Comparison of ENCODE assay signal across 8 cellular contexts in genomic region chr7:157139142-157140117, GRCh38. TPM values are rescaled to one million over a fixed set of nuclear protein-coding genes. Genes with fewer than 3 reads are reported as not detected.
A peak's percentile ranks its signal among the peaks of the same experiment; 100 is the strongest.
DNase-seq lines count a peak whose midpoint lies in the region; ATAC-seq and TF ChIP-seq lines count a peak whose summit lies in the region.

No MANE protein-coding gene starts in this region.

- peaks cover 50% of the 10 kb centered on the region for H3K36me3 Mint-ChIP-seq in Calu3 (ENCODE audit: insufficient read depth, unreplicated experiment)

- H3K4me1 Mint-ChIP-seq in Calu3 (ENCODE audit: low read depth, unreplicated experiment) = peaks cover 53% of the 10 kb centered on the region

- H3K36me3 ChIP-seq in KOPT-K1 (ENCODE audit: insufficient read depth, low read length) (peaks cover 41% of the 10 kb centered on the region), esophagus muscularis mucosa (peaks cover 0 to 18% (median 9%) of the 10 kb centered on the region in 4 donors), neuron (ENCODE audit: insufficient read depth, low read length) (peaks cover 18% of the 10 kb centered on the region), thymus (ENCODE audit: control insufficient read depth, insufficient read depth) (peaks cover 11% of the 10 kb centered on the region)

- no peak for TF ChIP-seq EP300 in esophagus muscularis mucosa (IDR thresholded peaks at IDR 0.05)

- BruUV-seq in Calu3 (replicated peaks; lab: Mats Ljungman, UMichigan) = no TSS peak

- TF ChIP-seq CTCF in Calu3 (IDR thresholded peaks at IDR 0.05; ENCODE audit: unreplicated experiment) (no peak), esophagus muscularis mucosa (IDR thresholded peaks at IDR 0.05) (no peak)

- intact Hi-C loops in Calu3 (cut with micrococcal nuclease; ENCODE audit: unreplicated experiment) = loop anchor here (5.0 kb wide), 2 partner anchors 112 to 132 kb away; no protein-coding TSS in a partner anchor
- intact Hi-C loops in esophagus muscularis mucosa (cut with DNase I) = loop anchor here (10.0 kb wide), 1 partner anchor 245 kb away; the partner anchor contains the start of gene LMBR1

- no peaks in the 10 kb centered on the region for H3K9me3 Mint-ChIP-seq in Calu3 (ENCODE audit: low read depth, unreplicated experiment)

- no peak for TF ChIP-seq POLR2A in esophagus muscularis mucosa (IDR thresholded peaks at IDR 0.05; ENCODE audit: low read depth)

- H3K27me3 Mint-ChIP-seq in Calu3 (ENCODE audit: unreplicated experiment) = no peaks in the 10 kb centered on the region

- H3K4me1 ChIP-seq in esophagus muscularis mucosa (peaks cover 22 to 50% (median 43%) of the 10 kb centered on the region in 4 donors), neuron (ENCODE audit: insufficient read depth, low read length) (peaks cover 18% of the 10 kb centered on the region), thymus (ENCODE audit: control insufficient read depth, insufficient read depth, low read length) (peaks cover 14% of the 10 kb centered on the region)

- peak; percentile 49 for ATAC-seq in GM21619 (IDR thresholded peaks at IDR 0.05; ENCODE audit: unreplicated experiment)

- H3K4me3 ChIP-seq in esophagus muscularis mucosa (peak overlapping the region; percentile 68 to 84 (median 80)), neuron (ENCODE audit: low read length) (peak overlapping the region; percentile 92), thymus (ENCODE audit: low read length) (peak overlapping the region; percentile 85)

- peak overlapping the region; percentile 84 for H3K4me3 Mint-ChIP-seq in Calu3 (ENCODE audit: low read depth, unreplicated experiment)

- H3K27ac Mint-ChIP-seq in Calu3 (ENCODE audit: unreplicated experiment) = peak overlapping the region; percentile 63

- H3K27ac ChIP-seq in KOPT-K1 (ENCODE audit: low read depth, low read length, poor library complexity, severe bottlenecking) (peak overlapping the region; percentile 63), esophagus muscularis mucosa (replicated peaks in 1 of 4) (peak overlapping the region; percentile 92 to 93 (median 92)), thymus (ENCODE audit: low read depth) (peak overlapping the region; percentile 97)

- H3K27me3 ChIP-seq in esophagus muscularis mucosa (no peaks in the 10 kb centered on the region), neuron (ENCODE audit: insufficient read depth, low read length) (no peaks in the 10 kb centered on the region), thymus (ENCODE audit: control insufficient read depth, insufficient read depth) (no peaks in the 10 kb centered on the region)

- H2AFZ ChIP-seq in neuron (ENCODE audit: low read depth, low read length) = no peak overlapping the region

- H3K9me3 ChIP-seq in KOPT-K1 (ENCODE audit: insufficient read depth, low read length, poor library complexity, severe bottlenecking) = no peaks in the 10 kb centered on the region
- no peaks in the 10 kb centered on the region for H3K9me3 ChIP-seq in esophagus muscularis mucosa
- no peaks in the 10 kb centered on the region for H3K9me3 ChIP-seq in neuron (ENCODE audit: low read length)
- H3K9me3 ChIP-seq in thymus (ENCODE audit: control insufficient read depth) = no peaks in the 10 kb centered on the region

- DNase-seq in Calu3 = peak; percentile 33
- peak; percentile 75 for DNase-seq in activated CD8-positive, alpha-beta memory T cell treated with anti-CD3 and anti-CD28 coated beads, Interleukin-2, amount 50 U/mL, for 48 hours
- no peak for DNase-seq in esophagus muscularis mucosa (ENCODE audit: extremely low spot score)
- DNase-seq in NOMO-1 (lab: John Stamatoyannopoulos, UW; ENCODE audit: unreplicated experiment in 2 of 2) = no peak

- CTCF ChIA-PET in Calu3 (lab: Charles Lee) = no interaction called here

- 11% methylated on average over 19 of the region's 83 CpGs for WGBS in esophagus muscularis mucosa
- 4% methylated on average over 83 of the region's 83 CpGs for WGBS in thymus

RNA-seq across cellular contexts. Expression of gene UBE3C, which starts 0.7 kb away (rescaled TPM):
- 79.9 and 81.1 TPM in 2 replicates for total RNA-seq in Calu3 (2022)
- total RNA-seq in esophagus muscularis mucosa = 10 to 100 TPM; 66.1 to 93.3 (median 85.5) TPM
- 19.6 TPM for polyA plus RNA-seq in thymus

Comparison
In these comparisons a context has a peak if more than half of its experiments do, and no peak if none do; other contexts are left out.
1. DNase-seq: peak in Calu3 (single experiment) and activated CD8-positive, alpha-beta memory T cell treated with anti-CD3 and anti-CD28 coated beads, Interleukin-2, amount 50 U/mL, for 48 hours (single experiment); none in esophagus muscularis mucosa (single experiment) and NOMO-1 (0 of 2).
2. Peak in every context shown above with its lines, with median percentiles within 50 percentile points of each other: H3K27ac ChIP-seq and H3K4me3 ChIP-seq.